Comparison of ENCODE assay signal across 18 cellular contexts in genomic region chr4:156779046-156779445, GRCh38.
DNase-seq lines count a peak whose midpoint lies in the region; ATAC-seq, FAIRE-seq and TF ChIP-seq lines count a peak whose summit lies in the region.
"Had no signal": no experiment of that assay in that cellular context is flagged by ENCODE, and none has a peak within 500 bp of the region (broad histone marks: within the 10 kb centered on the region; RNA-seq: fewer than 3 reads in every experiment).

No MANE protein-coding gene starts in this region.

- H3F3A ChIP-seq in smooth muscle cell (ENCODE audit: low read depth): no peaks in the 10 kb centered on the region

- H4K20me1 ChIP-seq in astrocyte (ENCODE audit: insufficient read depth, low read length): no peaks in the 10 kb centered on the region
- H4K20me1 ChIP-seq in smooth muscle cell (ENCODE audit: low read depth): no peaks in the 10 kb centered on the region

- no peaks in the 10 kb centered on the region; the same call in 1 of the 2 replicates for H3K27me3 Mint-ChIP-seq in HFFc6 (ENCODE audit: insufficient read depth)
- H3K27me3 Mint-ChIP-seq in astrocyte (ENCODE audit: low read depth, unreplicated experiment): no peaks in the 10 kb centered on the region
- H3K27me3 Mint-ChIP-seq: CD4-positive, CD25-positive, alpha-beta regulatory T cell had no signal

- DNase-seq in HFFc6: peak; percentile 25
- DNase-seq in astrocyte (ENCODE audit: low read depth): peak; percentile 74
- DNase-seq in glomerular visceral epithelial cell (ENCODE audit: extremely low spot score): peak; percentile 50
- no peak for DNase-seq in smooth muscle cell (lab: John Stamatoyannopoulos, UW; ENCODE audit: unreplicated experiment)
- DNase-seq in activated naive CD4-positive, alpha-beta T cell treated with anti-CD3 and anti-CD28 coated beads, Interleukin-2, amount 50 U/mL, for 72 hours (ENCODE audit: low spot score in 2 of 2): no peak
- no peak for DNase-seq in left ventricle myocardium inferior
- DNase-seq in RCC 7860 (ENCODE audit: low spot score): no peak
- DNase-seq in left cardiac atrium: no peak
- DNase-seq: anterior cingulate cortex; CD4-positive, CD25-positive, alpha-beta regulatory T cell; Karpas-422; NCI-H526 treated with DMSO at 0.1 percent for 48 hours; stomach; WERI-Rb-1 had no signal

- H3K36me3 Mint-ChIP-seq in HFFc6 (ENCODE audit: low read depth) (peaks cover 31% of the 10 kb centered on the region), astrocyte (ENCODE audit: low read depth, unreplicated experiment) (peaks cover 7% of the 10 kb centered on the region)
- no peaks in the 10 kb centered on the region for H3K36me3 Mint-ChIP-seq in activated naive CD4-positive, alpha-beta T cell treated with anti-CD3 and anti-CD28 coated beads, Interleukin-2, amount 50 U/mL, for 72 hours
- H3K36me3 Mint-ChIP-seq: CD4-positive, CD25-positive, alpha-beta regulatory T cell had no signal

- H3K4me1 ChIP-seq in astrocyte (ENCODE audit: insufficient read depth, low read length) (peaks cover 70% of the 10 kb centered on the region), smooth muscle cell (ENCODE audit: low read depth) (peaks cover 22% of the 10 kb centered on the region), left ventricle myocardium inferior (peaks cover 19% of the 10 kb centered on the region)

- WGBS in smooth muscle cell (ENCODE audit: low lambda C conversion rate): 63% methylated on average over 4 of the region's 4 CpGs

- H3K79me2 ChIP-seq in astrocyte (ENCODE audit: insufficient read depth, low read length): peaks cover 28% of the 10 kb centered on the region
- no peaks in the 10 kb centered on the region for H3K79me2 ChIP-seq in smooth muscle cell (ENCODE audit: low read depth)

- peak overlapping the region; percentile 29 for H3K9ac ChIP-seq in astrocyte (ENCODE audit: low read length)
- peak overlapping the region; percentile 70 for H3K9ac ChIP-seq in smooth muscle cell (ENCODE audit: low read depth)

- H3K4me2 ChIP-seq in astrocyte (ENCODE audit: low read length) (peak overlapping the region; percentile 72), smooth muscle cell (peak overlapping the region; percentile 60)

- H2AFZ ChIP-seq in astrocyte (ENCODE audit: low read depth, low read length) (no peak overlapping the region), smooth muscle cell (ENCODE audit: low read depth) (no peak overlapping the region)

- H3K27me3 ChIP-seq in astrocyte (ENCODE audit: insufficient read depth, low read length) (no peaks in the 10 kb centered on the region), smooth muscle cell (ENCODE audit: low read depth) (no peaks in the 10 kb centered on the region), left ventricle myocardium inferior (ENCODE audit: low read depth) (no peaks in the 10 kb centered on the region)
- H3K27me3 ChIP-seq: neutrophil, stomach had no signal

- peaks cover 5% of the 10 kb centered on the region; the same call in 1 of the 2 replicates for H3K9me3 Mint-ChIP-seq in HFFc6
- H3K9me3 Mint-ChIP-seq in astrocyte (ENCODE audit: unreplicated experiment): no peaks in the 10 kb centered on the region
- H3K9me3 Mint-ChIP-seq in activated naive CD4-positive, alpha-beta T cell treated with anti-CD3 and anti-CD28 coated beads, Interleukin-2, amount 50 U/mL, for 72 hours: peaks cover 10 to 12% of the 10 kb centered on the region in 2 donors

- H3K27ac ChIP-seq in astrocyte (ENCODE audit: low read depth, low read length) (peak overlapping the region; percentile 88), smooth muscle cell (ENCODE audit: low read depth) (peak overlapping the region; percentile 94), left ventricle myocardium inferior (replicated peaks) (no peak overlapping the region)
- H3K27ac ChIP-seq: neutrophil, WERI-Rb-1 had no signal

- H3K9me3 ChIP-seq in astrocyte (ENCODE audit: insufficient read depth, low read depth, low read length) (no peaks in the 10 kb centered on the region), smooth muscle cell (replicated peaks; ENCODE audit: low read depth) (no peaks in the 10 kb centered on the region), left ventricle myocardium inferior (replicated peaks) (no peaks in the 10 kb centered on the region)
- H3K9me3 ChIP-seq: HAP-1, neutrophil, stomach had no signal

- H3K4me1 Mint-ChIP-seq in HFFc6 (ENCODE audit: low read depth) (peaks cover 37% of the 10 kb centered on the region), astrocyte (ENCODE audit: low read depth, unreplicated experiment) (peaks cover 71% of the 10 kb centered on the region)
- H3K4me1 Mint-ChIP-seq: CD4-positive, CD25-positive, alpha-beta regulatory T cell had no signal

- no peak for TF ChIP-seq CTCF in HFFc6 (IDR thresholded peaks at IDR 0.05)
- no peak for TF ChIP-seq CTCF in astrocyte (IDR thresholded peaks at IDR 0.05; ENCODE audit: insufficient read depth, low read depth, low read length)
- TF ChIP-seq CTCF in smooth muscle cell (IDR thresholded peaks at IDR 0.05; ENCODE audit: borderline replicate concordance, insufficient read depth, poor library complexity, severe bottlenecking): no peak
- no peak for TF ChIP-seq CTCF in left ventricle myocardium inferior (IDR thresholded peaks at IDR 0.05; ENCODE audit: borderline replicate concordance)

- no peak for ATAC-seq in activated naive CD4-positive, alpha-beta T cell treated with anti-CD3 and anti-CD28 coated beads, Interleukin-2, amount 50 U/mL, for 72 hours
- no peak for ATAC-seq in left cardiac atrium

- intact Hi-C loops in left ventricle myocardium inferior (cut with micrococcal nuclease) (no loop called here), left cardiac atrium (cut with DNase I) (no loop called here)

- no peak overlapping the region for H3K4me3 ChIP-seq in astrocyte (ENCODE audit: insufficient read depth, low read depth, low read length)
- H3K4me3 ChIP-seq in smooth muscle cell: no peak overlapping the region
- no peak overlapping the region for H3K4me3 ChIP-seq in left ventricle myocardium inferior
- H3K4me3 ChIP-seq: HAP-1, lung, stomach had no signal

- H3K27ac Mint-ChIP-seq in HFFc6 (peak overlapping the region; percentile 87), astrocyte (ENCODE audit: unreplicated experiment) (peak overlapping the region; percentile 94)
- H3K27ac Mint-ChIP-seq in activated naive CD4-positive, alpha-beta T cell treated with anti-CD3 and anti-CD28 coated beads, Interleukin-2, amount 50 U/mL, for 72 hours: no peak overlapping the region
- H3K27ac Mint-ChIP-seq: activated T-helper 2 cell treated with anti-CD3 and anti-CD28 coated beads, Interferon-gamma antibody, Interleukin-2, Interleukin-4, amounts not matched to agents 10 μg/mL and 5 μg/mL and 100 μg/mL, durations not matched to agents 14 hours and 24 hours and 36 hours; CD4-positive, CD25-positive, alpha-beta regulatory T cell had no signal

- H3K36me3 ChIP-seq in astrocyte (ENCODE audit: insufficient read depth, low read length) (peaks cover 4% of the 10 kb centered on the region), smooth muscle cell (ENCODE audit: low read depth) (no peaks in the 10 kb centered on the region), left ventricle myocardium inferior (no peaks in the 10 kb centered on the region)
- H3K36me3 ChIP-seq: HAP-1, neutrophil, stomach, WERI-Rb-1 had no signal

- FAIRE-seq in astrocyte (lab: Jason Lieb, UNC) (peak; percentile 69), RCC 7860 (lab: Jason Lieb, UNC) (no peak)

- peak overlapping the region; percentile 68 for H3K4me3 Mint-ChIP-seq in HFFc6
- peak overlapping the region; percentile 51 for H3K4me3 Mint-ChIP-seq in astrocyte (ENCODE audit: unreplicated experiment)
- H3K4me3 Mint-ChIP-seq: CD4-positive, CD25-positive, alpha-beta regulatory T cell had no signal

Comparison
In these comparisons a context has a peak if more than half of its experiments do, and no peak if none do; other contexts are left out.
1. DNase-seq: peak in HFFc6 (single experiment), astrocyte (single experiment) and glomerular visceral epithelial cell (single experiment); none in smooth muscle cell (single experiment), activated naive CD4-positive, alpha-beta T cell treated with anti-CD3 and anti-CD28 coated beads, Interleukin-2, amount 50 U/mL, for 72 hours (0 of 2), left ventricle myocardium inferior (single experiment), RCC 7860 (single experiment) and left cardiac atrium (single experiment).
2. H3K27ac Mint-ChIP-seq: peak in HFFc6 (single experiment) and astrocyte (single experiment); none in activated naive CD4-positive, alpha-beta T cell treated with anti-CD3 and anti-CD28 coated beads, Interleukin-2, amount 50 U/mL, for 72 hours (0 of 2).